Comparison of ENCODE assay signal across 1 cellular context in genomic region chr1:150613061-150613920, GRCh38.
TF ChIP-seq lines count a peak whose summit lies in the region.

No MANE protein-coding gene starts in this region.

TF ChIP-seq in K562, 482 proteins besides CTCF, POLR2A, EP300 and RAD21 (continued from another document):
- TF ChIP-seq, protein P1, sequence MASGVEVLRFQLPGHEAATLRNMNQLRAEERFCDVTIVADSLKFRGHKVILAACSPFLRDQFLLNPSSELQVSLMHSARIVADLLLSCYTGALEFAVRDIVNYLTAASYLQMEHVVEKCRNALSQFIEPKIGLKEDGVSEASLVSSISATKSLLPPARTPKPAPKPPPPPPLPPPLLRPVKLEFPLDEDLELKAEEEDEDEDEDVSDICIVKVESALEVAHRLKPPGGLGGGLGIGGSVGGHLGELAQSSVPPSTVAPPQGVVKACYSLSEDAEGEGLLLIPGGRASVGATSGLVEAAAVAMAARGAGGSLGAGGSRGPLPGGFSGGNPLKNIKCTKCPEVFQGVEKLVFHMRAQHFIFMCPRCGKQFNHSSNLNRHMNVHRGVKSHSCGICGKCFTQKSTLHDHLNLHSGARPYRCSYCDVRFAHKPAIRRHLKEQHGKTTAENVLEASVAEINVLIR (CRISPR knock-in tag; IDR thresholded peaks at IDR 0.05), result no peak; the same call in none of the 2 replicates
- peak; percentile 68; the same call in 1 of the 2 replicates for TF ChIP-seq PTRF (tag; IDR thresholded peaks at IDR 0.05)
- TF ChIP-seq PPARD (CRISPR knock-in tag; IDR thresholded peaks at IDR 0.05), result no peak
